ENCODE assay signal across 18 cellular contexts in genomic region chr6:163965426-163966348, GRCh38.
DNase-seq lines count a peak whose midpoint lies in the region; ATAC-seq, FAIRE-seq and TF ChIP-seq lines count a peak whose summit lies in the region.
"Had no signal": no experiment of that assay in that cellular context is flagged by ENCODE, and none has a peak within 500 bp of the region (broad histone marks: within the 10 kb centered on the region; RNA-seq: fewer than 3 reads in every experiment).

No MANE protein-coding gene starts in this region.

- no peak overlapping the region for H3K4me2 ChIP-seq in neural cell (ENCODE audit: low read length)

- no peak for TF ChIP-seq RAD21 in neural cell (conservative IDR thresholded peaks at IDR 0.05)

- no peaks in the 10 kb centered on the region for H3K79me2 ChIP-seq in neural cell (replicated peaks; ENCODE audit: insufficient read depth, low read length)

- H3K27ac ChIP-seq in foreskin keratinocyte (no peak overlapping the region), neural cell (ENCODE audit: low read length) (peak overlapping the region; percentile 28)
- H3K27ac ChIP-seq: vagina had no signal

- no peak for FAIRE-seq in GM19239 (lab: Jason Lieb, UNC)

- H3K4me3 ChIP-seq in BE2C (ENCODE audit: low read depth, low read length) = peak overlapping the region; percentile 19
- no peak overlapping the region for H3K4me3 ChIP-seq in neural cell (ENCODE audit: low read length)
- H3K4me3 ChIP-seq: MG63, vagina had no signal

- TF ChIP-seq CTCF in BE2C (IDR thresholded peaks at IDR 0.05; ENCODE audit: low read depth, low read length) (no peak), foreskin keratinocyte (conservative IDR thresholded peaks at IDR 0.05) (no peak), neural cell (IDR thresholded peaks at IDR 0.05; ENCODE audit: poor library complexity, severe bottlenecking) (no peak)

- DNase-seq in BE2C (peak; percentile 37), NCI-H748 (lab: John Stamatoyannopoulos, UW; ENCODE audit: unreplicated experiment) (peak; percentile 66), foreskin keratinocyte (no peak), NCI-H345 (lab: John Stamatoyannopoulos, UW) (no peak), GM19239 (ENCODE audit: insufficient read length, low spot score) (no peak)
- DNase-seq in activated effector memory CD4-positive, alpha-beta T cell treated with Interleukin-2 at 50 U/mL for 16 hours = no peak
- DNase-seq: activated CD8-positive, alpha-beta T cell treated with anti-CD3 and anti-CD28 coated beads, Interleukin-2, amount 10 ng/mL, durations not matched to agents 7 days and 5 days; activated naive CD4-positive, alpha-beta T cell; GOT3; immature natural killer cell; MG63; naive B cell; stimulated activated CD4-positive, alpha-beta T cell treated with anti-CD3 and anti-CD28 coated beads, Interleukin-15, amount 100 ng/mL, for 24 hours; T-helper 9 cell had no signal

- H3K36me3 ChIP-seq in BE2C (no peaks in the 10 kb centered on the region), neural cell (ENCODE audit: insufficient read depth, low read length) (no peaks in the 10 kb centered on the region)
- H3K36me3 ChIP-seq: MG63, vagina had no signal

- H3K4me1 ChIP-seq in BE2C = peaks cover 18% of the 10 kb centered on the region
- no peaks in the 10 kb centered on the region for H3K4me1 ChIP-seq in foreskin keratinocyte
- H3K4me1 ChIP-seq: vagina had no signal

- H3K9ac ChIP-seq in neural cell (ENCODE audit: low read length) = no peak overlapping the region

- no peak overlapping the region for H2AFZ ChIP-seq in neural cell (ENCODE audit: low read depth, low read length)

- no peaks in the 10 kb centered on the region for H3K9me2 ChIP-seq in neural cell (ENCODE audit: insufficient read depth, low read length)

- TF ChIP-seq EP300 in neural cell (conservative IDR thresholded peaks at IDR 0.05; ENCODE audit: poor library complexity, severe bottlenecking) = no peak

- H4K20me1 ChIP-seq in neural cell (ENCODE audit: insufficient read depth) = no peaks in the 10 kb centered on the region

- no peaks in the 10 kb centered on the region for H3F3A ChIP-seq in neural cell (ENCODE audit: insufficient read depth, low read length, poor library complexity, severe bottlenecking)

- peak; percentile 24 for ATAC-seq in foreskin keratinocyte
- ATAC-seq in HG02884 (IDR thresholded peaks at IDR 0.05; ENCODE audit: unreplicated experiment) = no peak
- ATAC-seq: activated CD8-positive, alpha-beta T cell treated with anti-CD3 and anti-CD28 coated beads, Interleukin-2, amount 10 ng/mL, durations not matched to agents 7 days and 5 days; Panc1 had no signal

- H3K27me3 ChIP-seq in BE2C (no peaks in the 10 kb centered on the region), foreskin keratinocyte (no peaks in the 10 kb centered on the region), neural cell (ENCODE audit: insufficient read depth, low read depth, low read length) (no peaks in the 10 kb centered on the region)
- H3K27me3 ChIP-seq: MG63, vagina had no signal

- H3K9me3 ChIP-seq in BE2C = no peaks in the 10 kb centered on the region
- no peaks in the 10 kb centered on the region for H3K9me3 ChIP-seq in neural cell (ENCODE audit: low read length)
- H3K9me3 ChIP-seq: MG63, vagina had no signal

TF ChIP-seq in neural cell, 6 proteins besides CTCF, POLR2A, EP300 and RAD21:
- TF ChIP-seq POLR2AphosphoS5 (IDR thresholded peaks at IDR 0.05) (peak; percentile 44), TAF1 (IDR thresholded peaks at IDR 0.05; ENCODE audit: low read depth) (no peak), REST (IDR thresholded peaks at IDR 0.05; ENCODE audit: borderline replicate concordance) (peak; percentile 83)

Comparison
In these comparisons a context has a peak if more than half of its experiments do, and no peak if none do; other contexts are left out.
1. DNase-seq: peak in BE2C (single experiment) and NCI-H748 (single experiment); none in foreskin keratinocyte (0 of 2), NCI-H345 (single experiment), activated effector memory CD4-positive, alpha-beta T cell treated with Interleukin-2 at 50 U/mL for 16 hours (single experiment) and GM19239 (single experiment).